In genomic region chr3:170055209-170055608, GRCh38 we compare ENCODE assay signal across 8 cellular contexts. TPM values are rescaled to one million over a fixed set of nuclear protein-coding genes. Genes with fewer than 3 reads are reported as not detected.
A peak's percentile ranks its signal among the peaks of the same experiment; 100 is the strongest.
DNase-seq lines count a peak whose midpoint lies in the region; ATAC-seq and TF ChIP-seq lines count a peak whose summit lies in the region.

No MANE protein-coding gene starts in this region.

- TF ChIP-seq POLR2A in spleen (IDR thresholded peaks at IDR 0.05) (no peak), body of pancreas (IDR thresholded peaks at IDR 0.05) (no peak)

- H3K4me1 ChIP-seq in mammary epithelial cell (ENCODE audit: insufficient read depth, low read length) (no peaks in the 10 kb centered on the region), A673 (ENCODE audit: insufficient read depth, low read length, poor library complexity, severe bottlenecking) (peaks cover 19% of the 10 kb centered on the region), spleen (peaks cover 0 to 38% (median 8%) of the 10 kb centered on the region in 6 donors), body of pancreas (peaks cover 39% of the 10 kb centered on the region)

- H2AFZ ChIP-seq in mammary epithelial cell (ENCODE audit: low read depth, low read length), result no peak overlapping the region

- DNase-seq in mammary epithelial cell (peak; percentile 70), A673 (ENCODE audit: low spot score) (no peak), spleen (no peak), body of pancreas (no peak)
- no peak for DNase-seq in effector CD4-positive, alpha-beta T cell

- H3K36me3 ChIP-seq in mammary epithelial cell (ENCODE audit: insufficient read depth, low read length) (no peaks in the 10 kb centered on the region), A673 (ENCODE audit: insufficient read depth, low read length, poor library complexity, severe bottlenecking) (no peaks in the 10 kb centered on the region), spleen (no peaks in the 10 kb centered on the region), body of pancreas (replicated peaks in 1 of 2; ENCODE audit: insufficient read depth in 1 of 2, low read depth in 2 of 2) (no peaks in the 10 kb centered on the region)

- ATAC-seq in GM21390 (IDR thresholded peaks at IDR 0.05; ENCODE audit: unreplicated experiment), result peak; percentile 66
- peak; percentile 62 for ATAC-seq in HG03457 (IDR thresholded peaks at IDR 0.05; ENCODE audit: unreplicated experiment)
- ATAC-seq in body of pancreas, result no peak

- no peaks in the 10 kb centered on the region for H3K79me2 ChIP-seq in mammary epithelial cell (ENCODE audit: insufficient read depth, low read length)

- TF ChIP-seq CTCF in GM12875 (IDR thresholded peaks at IDR 0.05; ENCODE audit: borderline replicate concordance, insufficient read depth, low read depth, low read length) (no peak), mammary epithelial cell (conservative IDR thresholded peaks at IDR 0.05 in 1 of 2, IDR thresholded peaks at IDR 0.05 in 1 of 2; ENCODE audit: extremely low read depth in 1 of 2, insufficient read depth in 1 of 2, low read depth in 1 of 2, low read length in 2 of 2) (no peak), A673 (conservative IDR thresholded peaks at IDR 0.05; ENCODE audit: low read depth, low read length) (no peak), spleen (IDR thresholded peaks at IDR 0.05 in 8 of 11, conservative IDR thresholded peaks at IDR 0.05 in 3 of 11) (no peak), body of pancreas (IDR thresholded peaks at IDR 0.05) (no peak)

- no peak overlapping the region for H3K27ac ChIP-seq in mammary epithelial cell (ENCODE audit: insufficient read depth, low read depth, low read length)
- no peak overlapping the region for H3K27ac ChIP-seq in A673 (ENCODE audit: low read depth, low read length, poor library complexity, severe bottlenecking)
- H3K27ac ChIP-seq in spleen, result no peak overlapping the region
- H3K27ac ChIP-seq in body of pancreas, result no peak overlapping the region

- no peak overlapping the region for H3K9ac ChIP-seq in mammary epithelial cell (ENCODE audit: insufficient read depth, low read length)

- in situ Hi-C loops in mammary epithelial cell (cut with MboI; ENCODE audit: low sequenced_read_pairs in 2 of 2), result no loop called here

- H3K27me3 ChIP-seq in mammary epithelial cell (ENCODE audit: insufficient read depth, low read length) (peaks cover 3% of the 10 kb centered on the region), A673 (replicated peaks; ENCODE audit: insufficient read depth, low read depth, low read length, poor library complexity) (no peaks in the 10 kb centered on the region), spleen (replicated peaks in 1 of 7) (no peaks in the 10 kb centered on the region), body of pancreas (no peaks in the 10 kb centered on the region)

- dilution Hi-C loops in mammary epithelial cell (cut with HindIII; ENCODE audit: low sequenced_read_pairs), result no loop called here

- BruUV-seq in mammary epithelial cell (replicated peaks; lab: Mats Ljungman, UMichigan), result no TSS peak
- no TSS peak for BruUV-seq in A673 (replicated peaks; lab: Mats Ljungman, UMichigan)

- POLR2A ChIA-PET in A673 (lab: Charles Lee; ENCODE audit: low non-redundant PET), result no interaction called here

- H3K4me2 ChIP-seq in mammary epithelial cell (ENCODE audit: insufficient read depth, low read depth, low read length), result no peak overlapping the region

- 67% methylated on average over 5 of the region's 5 CpGs for WGBS in mammary epithelial cell (ENCODE audit: low coverage, missing lambda C conversion rate)
- WGBS in spleen, 5 donors, result 53 to 71% (median 60%) methylated on average over 5 of the region's 5 CpGs
- 73 to 82% methylated on average over 5 of the region's 5 CpGs for WGBS in body of pancreas, 2 donors

- intact Hi-C loops in mammary epithelial cell (cut with micrococcal nuclease) (no loop called here), A673 (cut with micrococcal nuclease; ENCODE audit: unreplicated experiment) (loop anchor here (10.0 kb wide), 1 partner anchor 290 kb away; the partner anchor contains the start of genes ACTRT3 and TERC), spleen (cut with DNase I; ENCODE audit: low total_unique reads) (loop anchor here (10.0 kb wide), 1 partner anchor 190 kb away; the partner anchor contains the start of gene LRRC31), body of pancreas (cut with DNase I) (no loop called here)

- no peaks in the 10 kb centered on the region for H4K20me1 ChIP-seq in mammary epithelial cell (ENCODE audit: insufficient read depth, low read length)

- H3K9me3 ChIP-seq in mammary epithelial cell (replicated peaks; ENCODE audit: insufficient read depth, low read length), result no peaks in the 10 kb centered on the region
- no peaks in the 10 kb centered on the region for H3K9me3 ChIP-seq in A673 (ENCODE audit: low read depth, low read length, poor library complexity, severe bottlenecking)
- H3K9me3 ChIP-seq in spleen, result no peaks in the 10 kb centered on the region
- H3K9me3 ChIP-seq in body of pancreas, result no peaks in the 10 kb centered on the region

- H3K4me3 ChIP-seq in GM12875 (ENCODE audit: low read depth, low read length), result peak overlapping the region; percentile 15
- H3K4me3 ChIP-seq in mammary epithelial cell (replicated peaks in 1 of 3; ENCODE audit: insufficient read depth in 1 of 3, low read depth in 2 of 3, low read length in 3 of 3), result no peak overlapping the region
- no peak overlapping the region for H3K4me3 ChIP-seq in A673 (ENCODE audit: low read depth, low read length, poor library complexity, severe bottlenecking)
- H3K4me3 ChIP-seq in spleen, result peak overlapping the region in 2 of 8 donors; percentile 6 to 35
- no peak overlapping the region for H3K4me3 ChIP-seq in body of pancreas

- CTCF ChIA-PET in mammary epithelial cell (lab: Charles Lee; ENCODE audit: low non-redundant PET) (no interaction called here), A673 (lab: Charles Lee) (no interaction called here)

RNA-seq across cellular contexts. Expression of gene GPR160, which starts 17.4 kb away (rescaled TPM):
- under 1 TPM; 0.33 to 0.66 TPM for total RNA-seq in mammary epithelial cell
- 0.33 TPM for polyA plus RNA-seq in mammary epithelial cell
- polyA minus RNA-seq in mammary epithelial cell, result not detected
- 6.7 and 11.2 TPM in 2 replicates for total RNA-seq in A673 (2021)
- total RNA-seq in spleen, result 10 to 100 TPM; 21.2 to 52.2 (median 28.7) TPM
- polyA plus RNA-seq in spleen, result 10 to 100 TPM; 17.1 to 21.9 (median 17.6) TPM
- total RNA-seq in body of pancreas, result 10 to 100 TPM; 26.4 to 31.9 TPM

Comparison
In these comparisons a context has a peak if more than half of its experiments do, and no peak if none do; other contexts are left out.
1. intact Hi-C loops: an anchor here in A673 (10.0 kb wide) and spleen (10.0 kb wide); none called in mammary epithelial cell and body of pancreas.